In the genomic region with DNA sequence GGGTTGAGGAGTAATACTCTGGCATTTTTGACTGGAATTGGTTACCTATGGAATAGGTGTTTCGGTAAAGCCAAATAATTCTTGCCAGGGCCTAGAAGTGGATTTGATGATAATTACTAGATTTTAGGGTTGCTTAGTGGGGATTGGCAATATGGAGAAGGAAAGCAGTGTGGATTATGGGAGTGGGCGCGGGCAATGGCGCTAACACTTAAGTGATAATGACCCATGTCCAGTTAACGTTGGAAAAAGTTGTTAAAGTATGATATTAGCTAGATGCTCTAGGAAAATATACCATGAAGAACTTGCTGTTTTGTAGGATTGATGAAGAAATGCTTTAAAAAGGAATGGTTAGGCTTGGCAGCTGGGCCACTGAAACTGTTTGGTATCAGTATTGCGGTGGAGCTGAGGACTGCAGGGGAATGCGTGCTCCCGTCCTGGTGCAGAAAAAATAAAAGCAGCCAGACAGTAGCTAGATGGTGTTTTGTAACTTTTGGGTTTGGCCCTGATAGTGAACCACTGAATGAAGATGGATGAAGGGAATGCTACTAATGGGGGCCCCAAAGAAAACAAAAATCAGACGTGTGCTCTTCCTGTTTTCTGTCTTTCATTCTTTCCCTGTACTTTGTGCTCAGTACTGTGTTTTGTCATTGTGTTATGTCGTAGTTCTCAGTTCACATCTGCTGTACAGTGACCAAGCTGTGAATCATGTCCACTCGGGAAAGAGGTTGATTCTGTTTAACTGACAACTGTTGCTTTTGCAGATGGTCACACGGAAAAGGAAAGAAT, we compare ENCODE assay signal across 8 cellular contexts. TPM values are rescaled to one million over a fixed set of nuclear protein-coding genes. Genes with fewer than 3 reads are reported as not detected.
DNase-seq lines count a peak whose midpoint lies in the region; ATAC-seq, FAIRE-seq and TF ChIP-seq lines count a peak whose summit lies in the region.

No MANE protein-coding gene starts in this region.

- ATAC-seq in GM18511 (IDR thresholded peaks at IDR 0.05; ENCODE audit: unreplicated experiment) (peak; percentile 32), HG03095 (IDR thresholded peaks at IDR 0.05; ENCODE audit: unreplicated experiment) (peak; percentile 33), RWPE2 (ENCODE audit: low read depth) (peak; percentile 48)

- DNase-seq in AG08395 (ENCODE audit: low spot score) (peak; percentile 59), RWPE2 (ENCODE audit: low spot score) (no peak), bronchial epithelial cell (ENCODE audit: low read depth) (peak; percentile 69), kidney epithelial cell (ENCODE audit: low read depth) (no peak), kidney glomerular epithelial cell (lab: John Stamatoyannopoulos, UW) (no peak)
- DNase-seq in stimulated activated CD4-positive, alpha-beta T cell treated with anti-CD3 and anti-CD28 coated beads, Interleukin-2, amount 100 ng/mL, for 24 hours: peak; percentile 22 to 25

- TF ChIP-seq CTCF in RWPE2 (IDR thresholded peaks at IDR 0.05; ENCODE audit: poor library complexity, severe bottlenecking): peak; percentile 14
- peak; percentile 4 for TF ChIP-seq CTCF in bronchial epithelial cell (IDR thresholded peaks at IDR 0.05; ENCODE audit: insufficient read depth, low read length, severe bottlenecking)
- no peak for TF ChIP-seq CTCF in kidney epithelial cell (IDR thresholded peaks at IDR 0.05; ENCODE audit: insufficient read depth, low read length, poor library complexity, severe bottlenecking)

- H3K27ac ChIP-seq in RWPE2 (ENCODE audit: poor library complexity, severe bottlenecking): peak overlapping the region; percentile 63

- H3K4me1 ChIP-seq in RWPE2 (ENCODE audit: insufficient read depth, poor library complexity, severe bottlenecking): peaks cover 15% of the 10 kb centered on the region

- H3K9me3 ChIP-seq in RWPE2 (ENCODE audit: severe bottlenecking): no peaks in the 10 kb centered on the region

- 0 out of 2 replicates have a peak, but pooled peaks cover 6% of the 10 kb centered on the region for H3K36me3 ChIP-seq in RWPE2 (ENCODE audit: low read depth)
- no peaks in the 10 kb centered on the region for H3K36me3 ChIP-seq in bronchial epithelial cell (ENCODE audit: control insufficient read depth, insufficient read depth, low read length)
- H3K36me3 ChIP-seq in kidney epithelial cell (ENCODE audit: control insufficient read depth, insufficient read depth, low read length): no peaks in the 10 kb centered on the region

- no peak for FAIRE-seq in bronchial epithelial cell (lab: Jason Lieb, UNC)

- H3K4me3 ChIP-seq in RWPE2 (ENCODE audit: severe bottlenecking) (peak overlapping the region; percentile 45), bronchial epithelial cell (ENCODE audit: low read depth, low read length) (peak overlapping the region; percentile 90), kidney epithelial cell (ENCODE audit: low read depth, low read length) (peak overlapping the region; percentile 88)

- H3K27me3 ChIP-seq in RWPE2 (ENCODE audit: insufficient read depth, poor library complexity, severe bottlenecking) (no peaks in the 10 kb centered on the region), bronchial epithelial cell (ENCODE audit: control insufficient read depth, insufficient read depth, low read length) (no peaks in the 10 kb centered on the region), kidney epithelial cell (ENCODE audit: control insufficient read depth, insufficient read depth, low read length) (no peaks in the 10 kb centered on the region)

RNA-seq across cellular contexts. Expression of gene INSIG2, which starts 0.9 kb away (rescaled TPM):
- total RNA-seq in bronchial epithelial cell: 10.5 and 20.4 TPM in 2 replicates
- 16.6 and 17.1 TPM in 2 replicates for total RNA-seq in kidney epithelial cell

Comparison
In these comparisons a context has a peak if more than half of its experiments do, and no peak if none do; other contexts are left out.
1. DNase-seq: peak in AG08395 (single experiment), bronchial epithelial cell (single experiment) and stimulated activated CD4-positive, alpha-beta T cell treated with anti-CD3 and anti-CD28 coated beads, Interleukin-2, amount 100 ng/mL, for 24 hours (2 of 2); none in RWPE2 (single experiment), kidney epithelial cell (single experiment) and kidney glomerular epithelial cell (single experiment).
2. Peak in every context shown above with its lines, with median percentiles within 50 percentile points of each other: ATAC-seq and H3K4me3 ChIP-seq.